Comparison of ENCODE assay signal across 8 cellular contexts in the genomic region with DNA sequence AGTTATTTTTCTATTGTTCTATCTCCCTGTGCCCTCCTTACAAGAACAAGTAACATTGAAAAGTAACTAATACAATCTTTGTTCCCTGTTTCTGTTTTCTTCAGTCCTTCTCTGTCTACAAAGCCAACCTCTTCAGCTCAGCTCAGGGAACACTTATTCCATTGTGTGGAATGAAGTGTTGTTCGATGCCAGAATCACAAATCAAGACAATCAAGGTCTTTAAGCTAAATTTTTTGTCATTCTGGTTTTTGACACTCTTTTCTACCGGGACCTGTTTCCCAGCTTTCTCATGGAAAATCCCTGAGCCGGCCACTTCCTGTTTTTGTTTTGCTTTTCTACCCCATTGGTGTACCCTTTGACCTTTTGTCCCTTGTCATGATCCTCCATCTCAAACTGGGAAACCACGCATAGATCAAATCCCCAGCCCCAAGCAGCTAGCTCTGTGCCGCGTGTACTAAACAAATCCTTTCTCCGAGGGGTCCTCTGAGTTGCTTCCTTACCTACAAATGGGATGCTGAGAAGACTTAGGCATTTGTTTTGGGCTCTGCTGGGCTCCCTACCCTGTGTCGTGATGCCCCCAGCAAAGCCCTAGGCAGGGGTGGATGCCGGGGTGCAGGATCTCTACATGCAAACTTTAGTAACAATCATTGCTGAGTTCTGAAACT.
DNase-seq lines count a peak whose midpoint lies in the region; ATAC-seq and TF ChIP-seq lines count a peak whose summit lies in the region.

No MANE protein-coding gene starts in this region.

- H3K9ac ChIP-seq in GM23248 (peak overlapping the region; percentile 74), rectal smooth muscle tissue (ENCODE audit: low read length) (no peak overlapping the region)

- peaks cover 57% of the 10 kb centered on the region for H3K4me1 ChIP-seq in GM23248 (ENCODE audit: insufficient read depth)
- peaks cover 13% of the 10 kb centered on the region for H3K4me1 ChIP-seq in cardiac muscle cell (ENCODE audit: low read depth)
- H3K4me1 ChIP-seq in rectal smooth muscle tissue (ENCODE audit: control insufficient read depth, insufficient read depth, low read length): peaks cover 22% of the 10 kb centered on the region

- ATAC-seq in GM18519 (IDR thresholded peaks at IDR 0.05; ENCODE audit: low FRiP score, unreplicated experiment) (no peak), HG02938 (IDR thresholded peaks at IDR 0.05; ENCODE audit: unreplicated experiment) (no peak)

- H3K4me3 Mint-ChIP-seq in activated CD4-positive, alpha-beta memory T cell treated with anti-CD3 and anti-CD28 coated beads for 36 hours: peak overlapping the region; percentile 6

- H3K27me3 Mint-ChIP-seq in activated CD4-positive, alpha-beta memory T cell treated with anti-CD3 and anti-CD28 coated beads for 36 hours: no peaks in the 10 kb centered on the region

- in situ Hi-C loops in GM23248 (cut with MboI): loop anchor here (10.0 kb wide), 2 partner anchors 262 to 372 kb away; a partner anchor contains a TSS

- H4K20me1 ChIP-seq in GM23248 (ENCODE audit: insufficient read depth): no peaks in the 10 kb centered on the region

- H3K27me3 ChIP-seq in GM23248 (replicated peaks; ENCODE audit: insufficient read depth): no peaks in the 10 kb centered on the region
- H3K27me3 ChIP-seq in cardiac muscle cell: no peaks in the 10 kb centered on the region
- H3K27me3 ChIP-seq in rectal smooth muscle tissue (ENCODE audit: control insufficient read depth, insufficient read depth, low read length): no peaks in the 10 kb centered on the region

- no peak for DNase-seq in GM23248
- DNase-seq in activated CD4-positive, alpha-beta memory T cell treated with anti-CD3 and anti-CD28 coated beads for 36 hours: no peak
- DNase-seq in cardiac muscle cell (ENCODE audit: low read depth in 1 of 2, low spot score in 1 of 2): peak in 1 of 2 donors; percentile 73
- DNase-seq in DMS53 treated with DMSO at 0.1 percent for 48 hours (lab: John Stamatoyannopoulos, UW; ENCODE audit: unreplicated experiment): no peak
- no peak for DNase-seq in NCI-H510A treated with DMSO at 0.1 percent for 48 hours (lab: John Stamatoyannopoulos, UW)

- intact Hi-C loops in activated CD4-positive, alpha-beta memory T cell treated with anti-CD3 and anti-CD28 coated beads for 36 hours (cut with micrococcal nuclease): no loop called here

- H3K9me3 Mint-ChIP-seq in activated CD4-positive, alpha-beta memory T cell treated with anti-CD3 and anti-CD28 coated beads for 36 hours: peaks cover 2% of the 10 kb centered on the region

- H3K27ac Mint-ChIP-seq in activated CD4-positive, alpha-beta memory T cell treated with anti-CD3 and anti-CD28 coated beads for 36 hours: peak overlapping the region; percentile 85

- peaks cover 51% of the 10 kb centered on the region for H3F3A ChIP-seq in GM23248 (ENCODE audit: insufficient read depth)

- H3K9me3 ChIP-seq in GM23248 (ENCODE audit: low read depth) (no peaks in the 10 kb centered on the region), cardiac muscle cell (ENCODE audit: low read depth) (no peaks in the 10 kb centered on the region)

- CTCF ChIA-PET in activated CD4-positive, alpha-beta memory T cell treated with anti-CD3 and anti-CD28 coated beads for 36 hours (lab: Charles Lee): interaction anchor here (0.7 to 0.8 kb wide), 2 partner anchors 31 to 318 kb away, joined by 3 read pairs; no protein-coding TSS in a partner anchor

- H3K36me3 ChIP-seq in GM23248 (ENCODE audit: low read depth): no peaks in the 10 kb centered on the region
- no peaks in the 10 kb centered on the region for H3K36me3 ChIP-seq in cardiac muscle cell
- H3K36me3 ChIP-seq in rectal smooth muscle tissue (ENCODE audit: control insufficient read depth, insufficient read depth, low read length): no peaks in the 10 kb centered on the region

- POLR2A ChIA-PET in activated CD4-positive, alpha-beta memory T cell treated with anti-CD3 and anti-CD28 coated beads for 36 hours (lab: Charles Lee): interaction anchor here (0.8 to 1.6 kb wide), 6 partner anchors 8 to 376 kb away, joined by 3 to 5 read pairs (median 4); a partner anchor contains a TSS

- 53 to 58% methylated on average over 9 of the region's 9 CpGs for WGBS in GM23248 (ENCODE audit: low coverage in 1 of 2, low lambda C conversion rate in 2 of 2, missing lambda C conversion rate in 2 of 2), 2 experiments

- H3K4me3 ChIP-seq in GM23248: no peak overlapping the region
- no peak overlapping the region for H3K4me3 ChIP-seq in cardiac muscle cell
- peak overlapping the region; percentile 22 for H3K4me3 ChIP-seq in rectal smooth muscle tissue (ENCODE audit: low read length)

- peak overlapping the region; percentile 39 for H3K4me2 ChIP-seq in GM23248 (ENCODE audit: unreplicated experiment)

- H3K9me2 ChIP-seq in GM23248 (ENCODE audit: insufficient read depth): no peaks in the 10 kb centered on the region

- no peaks in the 10 kb centered on the region for H3K36me3 Mint-ChIP-seq in activated CD4-positive, alpha-beta memory T cell treated with anti-CD3 and anti-CD28 coated beads for 36 hours

- peak overlapping the region; percentile 67 for H2AFZ ChIP-seq in GM23248

- peaks cover 79% of the 10 kb centered on the region for H3K4me1 Mint-ChIP-seq in activated CD4-positive, alpha-beta memory T cell treated with anti-CD3 and anti-CD28 coated beads for 36 hours (ENCODE audit: low read depth)

- no peak for TF ChIP-seq CTCF in cardiac muscle cell (IDR thresholded peaks at IDR 0.05; ENCODE audit: low read depth, low read length)

- H3K27ac ChIP-seq in GM23248 (peak overlapping the region; percentile 90), cardiac muscle cell (peak overlapping the region; percentile 80), rectal smooth muscle tissue (ENCODE audit: low read depth, low read length) (peak overlapping the region; percentile 92)

- no peaks in the 10 kb centered on the region for H3K79me2 ChIP-seq in GM23248 (ENCODE audit: insufficient read depth)
